ENCODE assay signal across 8 cellular contexts in the genomic region with DNA sequence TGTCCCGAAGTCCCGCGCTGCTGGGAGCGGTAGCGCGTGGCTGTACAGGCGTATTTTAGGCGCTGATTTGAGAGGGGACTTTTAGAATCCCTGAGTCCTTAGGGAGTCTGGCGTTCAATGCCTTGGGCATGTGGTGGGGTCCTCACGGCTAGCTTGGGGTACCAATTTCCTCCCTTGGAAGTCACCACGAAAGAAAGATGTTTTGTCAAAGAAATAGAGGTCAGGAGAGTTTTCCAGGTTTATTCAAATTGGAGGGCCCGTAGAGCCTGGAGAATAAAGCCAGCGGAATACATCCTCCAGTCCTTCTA.
DNase-seq lines count a peak whose midpoint lies in the region; ATAC-seq, FAIRE-seq and TF ChIP-seq lines count a peak whose summit lies in the region.

No MANE protein-coding gene starts in this region.

- H3K27ac Mint-ChIP-seq in activated T-cell treated with anti-CD3 and anti-CD28 coated beads, Interleukin-2, amount 50 U/mL, for 72 hours = peak overlapping the region; percentile 27
- H3K27ac Mint-ChIP-seq in type B pancreatic cell = peak overlapping the region; percentile 65

- H3K27ac ChIP-seq in adrenal gland (peak overlapping the region; percentile 83 to 99 (median 99)), HepG2 (ENCODE audit: extremely low read length, insufficient read depth, low read length) (peak overlapping the region; percentile 98)

- DNase-seq in activated T-cell treated with anti-CD3 and anti-CD28 coated beads, Interleukin-2, amount 50 U/mL, for 72 hours = no peak
- DNase-seq in activated T-cell treated with anti-CD3 and anti-CD28 coated beads for 4 hours (no peak), adrenal gland (peak in 1 of 7 donors; percentile 78), HepG2 (ENCODE audit: low spot score) (no peak), type B pancreatic cell (ENCODE audit: extremely low spot score, unreplicated experiment) (no peak), NCI-H1048 (lab: John Stamatoyannopoulos, UW) (no peak), H4 (ENCODE audit: low spot score) (no peak)

- intact Hi-C loops in adrenal gland (cut with DNase I) = no loop called here
- intact Hi-C loops in HepG2 (cut with micrococcal nuclease; ENCODE audit: unreplicated experiment) = loop anchor here (1.0 kb wide), 3 partner anchors 65 to 356 kb away; a partner anchor contains a TSS

- TF ChIP-seq POLR2A in adrenal gland (IDR thresholded peaks at IDR 0.05) (no peak), HepG2 (IDR thresholded peaks at IDR 0.05; ENCODE audit: insufficient read depth in 1 of 2, low read depth in 2 of 2, low read length in 2 of 2) (peak; percentile 40 to 54; a peak in 3 of 4 replicates)

- peaks cover 5 to 16% of the 10 kb centered on the region in 2 donors for H3K4me1 ChIP-seq in adrenal gland (replicated peaks in 1 of 2)
- peaks cover 32% of the 10 kb centered on the region for H3K4me1 ChIP-seq in HepG2 (ENCODE audit: insufficient read depth, low read length)

- no peak for TF ChIP-seq RAD21 in HepG2 (CRISPR knock-in tag; IDR thresholded peaks at IDR 0.05)

- ATAC-seq in activated T-cell treated with anti-CD3 and anti-CD28 coated beads, Interleukin-2, amount 50 U/mL, for 72 hours (replicated peaks in 1 of 2) = no peak
- no peak for ATAC-seq in HepG2
- no peak for ATAC-seq in GM21526 (IDR thresholded peaks at IDR 0.05; ENCODE audit: low FRiP score, unreplicated experiment)

- peak overlapping the region; percentile 92 to 93 for H3K4me3 Mint-ChIP-seq in activated T-cell treated with anti-CD3 and anti-CD28 coated beads, Interleukin-2, amount 50 U/mL, for 72 hours
- peak overlapping the region; percentile 87 for H3K4me3 Mint-ChIP-seq in type B pancreatic cell

- H3K9me3 Mint-ChIP-seq in activated T-cell treated with anti-CD3 and anti-CD28 coated beads, Interleukin-2, amount 50 U/mL, for 72 hours = no peaks in the 10 kb centered on the region
- peaks cover 5% of the 10 kb centered on the region for H3K9me3 Mint-ChIP-seq in type B pancreatic cell

- FAIRE-seq in HepG2 (lab: Jason Lieb, UNC) = no peak

- 2 to 7% (median 4%) methylated on average over 7 to 13 of the region's 13 CpGs for WGBS in adrenal gland, 4 donors
- WGBS in HepG2 (ENCODE audit: low lambda C conversion rate) = 1% methylated on average over 5 of the region's 13 CpGs

- peaks cover 0 to 3% (median 0%) of the 10 kb centered on the region in 3 donors for H3K9me3 ChIP-seq in adrenal gland (replicated peaks in 1 of 3)
- no peaks in the 10 kb centered on the region for H3K9me3 ChIP-seq in HepG2 (ENCODE audit: low read length)

- H2AFZ ChIP-seq in HepG2 (ENCODE audit: low read length) = no peak overlapping the region

- CTCF ChIA-PET in HepG2 (lab: Yijun Ruan, JAX; ENCODE audit: low intra/inter-chr PET ratio, low total read pairs) = no interaction called here

- H3K27me3 ChIP-seq in adrenal gland = no peaks in the 10 kb centered on the region
- H3K27me3 ChIP-seq in HepG2 (ENCODE audit: control insufficient read depth in 1 of 2, insufficient read depth in 2 of 2, low read length in 2 of 2) = no peaks in the 10 kb centered on the region

- BruUV-seq in HepG2 (replicated peaks; lab: Mats Ljungman, UMichigan) = no TSS peak

- no peaks in the 10 kb centered on the region for H3K27me3 Mint-ChIP-seq in activated T-cell treated with anti-CD3 and anti-CD28 coated beads, Interleukin-2, amount 50 U/mL, for 72 hours (ENCODE audit: low read depth)
- H3K27me3 Mint-ChIP-seq in type B pancreatic cell = no peaks in the 10 kb centered on the region

- POLR2A ChIA-PET in HepG2 (lab: Yijun Ruan, JAX) = interaction anchor here (1.5 to 3.3 kb wide), 5 partner anchors 15 to 356 kb away, joined by 3 to 54 read pairs (median 14); a partner anchor contains a TSS

- peak overlapping the region; percentile 88 for H3K9ac ChIP-seq in HepG2 (ENCODE audit: insufficient read depth, low read depth, low read length)

- H3K79me2 ChIP-seq in HepG2 (ENCODE audit: insufficient read depth, low read length) = peaks cover 9% of the 10 kb centered on the region

- H3K36me3 ChIP-seq in adrenal gland (replicated peaks in 1 of 2) (no peaks in the 10 kb centered on the region), HepG2 (replicated peaks in 1 of 2; ENCODE audit: control insufficient read depth in 1 of 2, insufficient read depth in 2 of 2, low read length in 2 of 2) (no peaks in the 10 kb centered on the region; a peak in 1 of 5 replicates)

- H4K20me1 ChIP-seq in HepG2 (ENCODE audit: insufficient read depth, low read length) = no peaks in the 10 kb centered on the region

- in situ Hi-C loops in HepG2 (cut with HindIII; ENCODE audit: extremely low pct_ligation_motif_present, low pct_unique_long_range_greater_than_20kb) = no loop called here

- TF ChIP-seq CTCF in adrenal gland (IDR thresholded peaks at IDR 0.05) = no peak
- no peak for TF ChIP-seq CTCF in HepG2 (CRISPR knock-in tag; IDR thresholded peaks at IDR 0.05)
- no peak for TF ChIP-seq CTCF in type B pancreatic cell (conservative IDR thresholded peaks at IDR 0.05)

- H3K4me2 ChIP-seq in HepG2 (ENCODE audit: low read depth, low read length) = peak overlapping the region; percentile 79

- H3K4me1 Mint-ChIP-seq in activated T-cell treated with anti-CD3 and anti-CD28 coated beads, Interleukin-2, amount 50 U/mL, for 72 hours (ENCODE audit: low read depth) = peaks cover 11% of the 10 kb centered on the region
- no peaks in the 10 kb centered on the region for H3K4me1 Mint-ChIP-seq in type B pancreatic cell (ENCODE audit: unreplicated experiment)

- H3K4me3 ChIP-seq in adrenal gland (peak overlapping the region; percentile 64 to 93 (median 84)), HepG2 (replicated peaks in 1 of 3; ENCODE audit: insufficient read depth in 1 of 3, low read depth in 2 of 3, low read length in 3 of 3) (peak overlapping the region; percentile 83 to 87 (median 87))

- TF ChIP-seq EP300 in HepG2 (IDR thresholded peaks at IDR 0.05; ENCODE audit: low read depth in 2 of 2, low read length in 2 of 2) = no peak
- no peak for TF ChIP-seq EP300 in HepG2 (CRISPR knock-in tag; IDR thresholded peaks at IDR 0.05; ENCODE audit: borderline replicate concordance)

- H3K36me3 Mint-ChIP-seq in activated T-cell treated with anti-CD3 and anti-CD28 coated beads, Interleukin-2, amount 50 U/mL, for 72 hours (ENCODE audit: insufficient read depth in 2 of 2) = no peaks in the 10 kb centered on the region
- peaks cover 5% of the 10 kb centered on the region for H3K36me3 Mint-ChIP-seq in type B pancreatic cell

TF ChIP-seq in HepG2, 621 proteins besides CTCF, POLR2A, EP300 and RAD21 (continues in another document):
- TF ChIP-seq TBP (CRISPR knock-in tag; IDR thresholded peaks at IDR 0.05) = no peak
- TF ChIP-seq ZNF816 (CRISPR knock-in tag; IDR thresholded peaks at IDR 0.05; ENCODE audit: borderline replicate concordance) = no peak
- TF ChIP-seq ZNF431 (CRISPR knock-in tag; IDR thresholded peaks at IDR 0.05; ENCODE audit: borderline replicate concordance, low read depth) = no peak
- TF ChIP-seq, protein P1, sequence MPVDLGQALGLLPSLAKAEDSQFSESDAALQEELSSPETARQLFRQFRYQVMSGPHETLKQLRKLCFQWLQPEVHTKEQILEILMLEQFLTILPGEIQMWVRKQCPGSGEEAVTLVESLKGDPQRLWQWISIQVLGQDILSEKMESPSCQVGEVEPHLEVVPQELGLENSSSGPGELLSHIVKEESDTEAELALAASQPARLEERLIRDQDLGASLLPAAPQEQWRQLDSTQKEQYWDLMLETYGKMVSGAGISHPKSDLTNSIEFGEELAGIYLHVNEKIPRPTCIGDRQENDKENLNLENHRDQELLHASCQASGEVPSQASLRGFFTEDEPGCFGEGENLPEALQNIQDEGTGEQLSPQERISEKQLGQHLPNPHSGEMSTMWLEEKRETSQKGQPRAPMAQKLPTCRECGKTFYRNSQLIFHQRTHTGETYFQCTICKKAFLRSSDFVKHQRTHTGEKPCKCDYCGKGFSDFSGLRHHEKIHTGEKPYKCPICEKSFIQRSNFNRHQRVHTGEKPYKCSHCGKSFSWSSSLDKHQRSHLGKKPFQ (CRISPR knock-in tag; IDR thresholded peaks at IDR 0.05; ENCODE audit: insufficient replicate concordance) = no peak
- no peak for TF ChIP-seq MZF1 (CRISPR knock-in tag; IDR thresholded peaks at IDR 0.05; ENCODE audit: borderline replicate concordance)
- peak; percentile 41; the same call in 1 of the 2 replicates for TF ChIP-seq ZNF878 (CRISPR knock-in tag; IDR thresholded peaks at IDR 0.05)
- no peak for TF ChIP-seq MEIS2 (CRISPR knock-in tag; IDR thresholded peaks at IDR 0.05)
- no peak; the same call in 1 of the 2 replicates for TF ChIP-seq ZNF761 (CRISPR knock-in tag; conservative IDR thresholded peaks at IDR 0.05)
- TF ChIP-seq ELF3 (CRISPR knock-in tag; IDR thresholded peaks at IDR 0.05) = no peak
- TF ChIP-seq, protein P2, sequence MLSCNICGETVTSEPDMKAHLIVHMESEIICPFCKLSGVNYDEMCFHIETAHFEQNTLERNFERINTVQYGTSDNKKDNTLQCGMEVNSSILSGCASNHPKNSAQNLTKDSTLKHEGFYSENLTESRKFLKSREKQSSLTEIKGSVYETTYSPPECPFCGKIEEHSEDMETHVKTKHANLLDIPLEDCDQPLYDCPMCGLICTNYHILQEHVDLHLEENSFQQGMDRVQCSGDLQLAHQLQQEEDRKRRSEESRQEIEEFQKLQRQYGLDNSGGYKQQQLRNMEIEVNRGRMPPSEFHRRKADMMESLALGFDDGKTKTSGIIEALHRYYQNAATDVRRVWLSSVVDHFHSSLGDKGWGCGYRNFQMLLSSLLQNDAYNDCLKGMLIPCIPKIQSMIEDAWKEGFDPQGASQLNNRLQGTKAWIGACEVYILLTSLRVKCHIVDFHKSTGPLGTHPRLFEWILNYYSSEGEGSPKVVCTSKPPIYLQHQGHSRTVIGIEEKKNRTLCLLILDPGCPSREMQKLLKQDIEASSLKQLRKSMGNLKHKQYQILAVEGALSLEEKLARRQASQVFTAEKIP (CRISPR knock-in tag; IDR thresholded peaks at IDR 0.05; ENCODE audit: borderline replicate concordance) = no peak
- TF ChIP-seq SSRP1 (CRISPR knock-in tag; IDR thresholded peaks at IDR 0.05) = no peak
- TF ChIP-seq, protein P3, sequence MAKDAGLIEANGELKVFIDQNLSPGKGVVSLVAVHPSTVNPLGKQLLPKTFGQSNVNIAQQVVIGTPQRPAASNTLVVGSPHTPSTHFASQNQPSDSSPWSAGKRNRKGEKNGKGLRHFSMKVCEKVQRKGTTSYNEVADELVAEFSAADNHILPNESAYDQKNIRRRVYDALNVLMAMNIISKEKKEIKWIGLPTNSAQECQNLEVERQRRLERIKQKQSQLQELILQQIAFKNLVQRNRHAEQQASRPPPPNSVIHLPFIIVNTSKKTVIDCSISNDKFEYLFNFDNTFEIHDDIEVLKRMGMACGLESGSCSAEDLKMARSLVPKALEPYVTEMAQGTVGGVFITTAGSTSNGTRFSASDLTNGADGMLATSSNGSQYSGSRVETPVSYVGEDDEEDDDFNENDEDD (CRISPR knock-in tag; IDR thresholded peaks at IDR 0.05; ENCODE audit: borderline replicate concordance) = peak; percentile 81; the same call in 1 of the 2 replicates

Comparison
In these comparisons a context has a peak if more than half of its experiments do, and no peak if none do; other contexts are left out.
1. POLR2A ChIP-seq: peak in HepG2 (2 of 2); none in adrenal gland (0 of 2).